ENCODE assay signal across 15 cellular contexts in the genomic region with DNA sequence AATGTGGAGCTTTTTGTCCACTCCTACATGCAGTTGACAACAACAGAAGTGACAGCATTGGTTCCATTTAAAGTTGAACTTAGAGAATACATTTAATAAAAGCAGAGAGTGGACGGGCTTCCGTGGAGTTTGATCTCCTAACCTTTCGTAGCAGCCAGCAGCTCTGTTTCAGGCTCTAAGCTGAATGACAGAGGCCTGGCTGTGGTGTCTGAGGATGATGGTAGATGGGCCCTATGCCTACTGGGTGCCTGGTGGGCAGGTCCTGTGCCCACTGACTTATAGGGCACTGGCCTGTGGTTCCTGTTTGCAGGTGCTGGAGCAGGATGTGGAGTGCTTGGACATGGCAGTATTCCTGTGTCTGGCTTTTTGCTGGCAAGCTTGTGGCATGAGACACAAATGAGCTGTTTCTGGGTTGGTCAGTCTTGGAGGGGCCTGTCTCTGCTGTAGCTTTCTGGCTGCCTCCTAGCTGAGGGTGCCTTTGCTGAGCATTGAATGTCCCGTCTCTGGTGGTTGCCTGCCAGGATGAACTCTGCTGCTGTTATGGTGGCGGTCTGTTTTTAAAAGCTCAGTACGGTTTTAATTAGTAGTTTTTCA. TPM values are rescaled to one million over a fixed set of nuclear protein-coding genes. Genes with fewer than 3 reads are reported as not detected.
DNase-seq lines count a peak whose midpoint lies in the region; ATAC-seq, FAIRE-seq and TF ChIP-seq lines count a peak whose summit lies in the region.
"Had no signal": no experiment of that assay in that cellular context is flagged by ENCODE, and none has a peak within 500 bp of the region (broad histone marks: within the 10 kb centered on the region; RNA-seq: fewer than 3 reads in every experiment).

No MANE protein-coding gene starts in this region.

- H3K4me3 Mint-ChIP-seq in activated naive CD8-positive, alpha-beta T cell treated with anti-CD3 and anti-CD28 coated beads for 36 hours: no peak overlapping the region

- peaks cover 82% of the 10 kb centered on the region for H3K4me1 ChIP-seq in lower lobe of right lung

- intact Hi-C loops in lower lobe of right lung (cut with DNase I): no loop called here

- H3K9me3 Mint-ChIP-seq in activated naive CD8-positive, alpha-beta T cell treated with anti-CD3 and anti-CD28 coated beads for 36 hours: no peaks in the 10 kb centered on the region

- peak overlapping the region; percentile 13 for H3K27ac Mint-ChIP-seq in activated naive CD8-positive, alpha-beta T cell treated with anti-CD3 and anti-CD28 coated beads for 36 hours

- DNase-seq in Ammon's horn (ENCODE audit: low spot score) (peak; percentile 58), GM18507 (ENCODE audit: extremely low spot score, insufficient read length, low read depth) (no peak), midbrain (lab: John Stamatoyannopoulos, UW) (peak; percentile 29), lower lobe of right lung (no peak), T-helper 2 cell (no peak), DMS114 treated with DMSO at 0.1 percent for 48 hours (lab: John Stamatoyannopoulos, UW; ENCODE audit: unreplicated experiment) (no peak), NCI-H82 treated with DMSO at 0.1 percent for 48 hours (lab: John Stamatoyannopoulos, UW; ENCODE audit: unreplicated experiment) (no peak)
- no peak for DNase-seq in activated naive CD8-positive, alpha-beta T cell treated with anti-CD3 and anti-CD28 coated beads for 36 hours
- DNase-seq: activated T-cell treated with anti-CD3 and anti-CD28 coated beads for 4 hours, brain microvascular endothelial cell, KG1, spleen had no signal

- H3K9me3 ChIP-seq in lower lobe of right lung: no peaks in the 10 kb centered on the region
- H3K9me3 ChIP-seq: HAP-1, spleen had no signal

- FAIRE-seq in GM18507 (lab: Jason Lieb, UNC): peak; percentile 64
- FAIRE-seq: TTC549 had no signal

- H3K4me3 ChIP-seq in lower lobe of right lung: no peak overlapping the region
- H3K4me3 ChIP-seq: HAP-1, spleen had no signal

- H3K27me3 ChIP-seq in lower lobe of right lung (ENCODE audit: low read depth): no peaks in the 10 kb centered on the region
- H3K27me3 ChIP-seq: brain microvascular endothelial cell, spleen had no signal

- H3K36me3 ChIP-seq in lower lobe of right lung: peaks cover 4% of the 10 kb centered on the region
- H3K36me3 ChIP-seq: brain microvascular endothelial cell had no signal

- no peaks in the 10 kb centered on the region for H3K27me3 Mint-ChIP-seq in activated naive CD8-positive, alpha-beta T cell treated with anti-CD3 and anti-CD28 coated beads for 36 hours

- TF ChIP-seq CTCF in lower lobe of right lung (IDR thresholded peaks at IDR 0.05): no peak

- peaks cover 69% of the 10 kb centered on the region for H3K4me1 Mint-ChIP-seq in activated naive CD8-positive, alpha-beta T cell treated with anti-CD3 and anti-CD28 coated beads for 36 hours

- H3K27ac ChIP-seq in lower lobe of right lung: no peak overlapping the region
- H3K27ac ChIP-seq: brain microvascular endothelial cell had no signal

- ATAC-seq in lower lobe of right lung: no peak
- ATAC-seq: Panc1 had no signal

- H3K36me3 Mint-ChIP-seq in activated naive CD8-positive, alpha-beta T cell treated with anti-CD3 and anti-CD28 coated beads for 36 hours: peaks cover 40% of the 10 kb centered on the region

RNA-seq across cellular contexts. Expression of a gene that starts 54.6 kb away (rescaled TPM):
- 10 to 100 TPM; 47.3 to 57.5 TPM for total RNA-seq in activated naive CD8-positive, alpha-beta T cell treated with anti-CD3 and anti-CD28 coated beads for 36 hours
- 50.6 TPM for total RNA-seq in lower lobe of right lung

Comparison
In these comparisons a context has a peak if more than half of its experiments do, and no peak if none do; other contexts are left out.
1. DNase-seq: peak in Ammon's horn (single experiment) and midbrain (single experiment); none in GM18507 (single experiment), activated naive CD8-positive, alpha-beta T cell treated with anti-CD3 and anti-CD28 coated beads for 36 hours (single experiment), lower lobe of right lung (single experiment), T-helper 2 cell (0 of 5), DMS114 treated with DMSO at 0.1 percent for 48 hours (single experiment) and NCI-H82 treated with DMSO at 0.1 percent for 48 hours (single experiment).